Comparison of ENCODE assay signal across 13 cellular contexts in genomic region chr12:108827941-108828340, GRCh38. TPM values are rescaled to one million over a fixed set of nuclear protein-coding genes. Genes with fewer than 3 reads are reported as not detected.
DNase-seq lines count a peak whose midpoint lies in the region; ATAC-seq and TF ChIP-seq lines count a peak whose summit lies in the region.
"Had no signal": no experiment of that assay in that cellular context is flagged by ENCODE, and none has a peak within 500 bp of the region (broad histone marks: within the 10 kb centered on the region; RNA-seq: fewer than 3 reads in every experiment).

No MANE protein-coding gene starts in this region.

- no peak overlapping the region for H3K4me3 ChIP-seq in RWPE2 (ENCODE audit: severe bottlenecking)
- peak overlapping the region; percentile 55 for H3K4me3 ChIP-seq in coronary artery

- H3K4me1 ChIP-seq in RWPE2 (ENCODE audit: insufficient read depth, poor library complexity, severe bottlenecking) = peaks cover 54% of the 10 kb centered on the region

- H3K4me1 Mint-ChIP-seq in mesothelial cell of epicardium = peaks cover 45% of the 10 kb centered on the region
- H3K4me1 Mint-ChIP-seq in naive thymus-derived CD8-positive, alpha-beta T cell = peaks cover 9 to 53% (median 28%) of the 10 kb centered on the region in 4 donors

- no peaks in the 10 kb centered on the region for H3K27me3 ChIP-seq in RWPE2 (ENCODE audit: insufficient read depth, poor library complexity, severe bottlenecking)

- H3K27me3 Mint-ChIP-seq in mesothelial cell of epicardium (ENCODE audit: low read depth) = no peaks in the 10 kb centered on the region
- no peaks in the 10 kb centered on the region for H3K27me3 Mint-ChIP-seq in naive thymus-derived CD8-positive, alpha-beta T cell
- H3K27me3 Mint-ChIP-seq: memory B cell had no signal

- no peak overlapping the region for H3K4me3 Mint-ChIP-seq in mesothelial cell of epicardium
- no peak overlapping the region for H3K4me3 Mint-ChIP-seq in naive thymus-derived CD8-positive, alpha-beta T cell
- H3K4me3 Mint-ChIP-seq: activated T-cell treated with anti-CD3 and anti-CD28 coated beads, Interleukin-2, amount 50 U/mL, for 4 hours; CD8-positive, alpha-beta T cell; memory B cell had no signal

- POLR2A ChIA-PET in naive thymus-derived CD8-positive, alpha-beta T cell (lab: Charles Lee) = interaction anchor here (1.1 kb wide), 1 partner anchor 266 kb away, joined by 3 read pairs; the partner anchor contains the start of gene ISCU

- no peak for DNase-seq in RWPE2 (ENCODE audit: low spot score)
- DNase-seq in coronary artery (ENCODE audit: low spot score) = no peak
- DNase-seq in mesothelial cell of epicardium (ENCODE audit: low spot score in 2 of 2, unreplicated experiment in 2 of 2) = no peak
- DNase-seq in substantia nigra (lab: John Stamatoyannopoulos, UW) = no peak
- DNase-seq in naive thymus-derived CD8-positive, alpha-beta T cell = no peak
- no peak for DNase-seq in kidney tubule cell (ENCODE audit: low spot score)
- no peak for DNase-seq in DMS114 treated with DMSO at 0.1 percent for 48 hours (lab: John Stamatoyannopoulos, UW; ENCODE audit: unreplicated experiment)
- DNase-seq: activated T-cell treated with anti-CD3 and anti-CD28 coated beads, Interleukin-2, amount 50 U/mL, for 4 hours; CD8-positive, alpha-beta T cell; NCI-H69; small intestine had no signal

- no peaks in the 10 kb centered on the region for H3K9me3 ChIP-seq in RWPE2 (ENCODE audit: severe bottlenecking)

- H3K27ac Mint-ChIP-seq in mesothelial cell of epicardium = peak overlapping the region; percentile 68
- H3K27ac Mint-ChIP-seq in naive thymus-derived CD8-positive, alpha-beta T cell = no peak overlapping the region
- H3K27ac Mint-ChIP-seq: CD8-positive, alpha-beta T cell; memory B cell had no signal

- no peaks in the 10 kb centered on the region for H3K9me3 Mint-ChIP-seq in mesothelial cell of epicardium
- no peaks in the 10 kb centered on the region for H3K9me3 Mint-ChIP-seq in naive thymus-derived CD8-positive, alpha-beta T cell
- H3K9me3 Mint-ChIP-seq: activated T-cell treated with anti-CD3 and anti-CD28 coated beads, Interleukin-2, amount 50 U/mL, for 4 hours; CD8-positive, alpha-beta T cell; memory B cell had no signal

- peaks cover 15% of the 10 kb centered on the region for H3K36me3 Mint-ChIP-seq in mesothelial cell of epicardium
- peaks cover 0 to 51% (median 8%) of the 10 kb centered on the region in 3 donors for H3K36me3 Mint-ChIP-seq in naive thymus-derived CD8-positive, alpha-beta T cell

- ATAC-seq in RWPE2 (ENCODE audit: low read depth) = no peak
- ATAC-seq in naive thymus-derived CD8-positive, alpha-beta T cell = no peak
- no peak for ATAC-seq in GM19035 (IDR thresholded peaks at IDR 0.05; ENCODE audit: unreplicated experiment)
- ATAC-seq: activated T-cell treated with anti-CD3 and anti-CD28 coated beads, Interleukin-2, amount 50 U/mL, for 4 hours; CD8-positive, alpha-beta T cell had no signal

- H3K36me3 ChIP-seq in RWPE2 (ENCODE audit: low read depth) = peaks cover 91% of the 10 kb centered on the region

- H3K27ac ChIP-seq in RWPE2 (ENCODE audit: poor library complexity, severe bottlenecking) = peak overlapping the region; percentile 99
- peak overlapping the region; percentile 73 to 89 for H3K27ac ChIP-seq in coronary artery
- H3K27ac ChIP-seq in substantia nigra (ENCODE audit: low read depth, low read length, poor library complexity, severe bottlenecking) = peak overlapping the region; percentile 51

- TF ChIP-seq CTCF in RWPE2 (IDR thresholded peaks at IDR 0.05; ENCODE audit: poor library complexity, severe bottlenecking) = no peak
- no peak for TF ChIP-seq CTCF in coronary artery (IDR thresholded peaks at IDR 0.05)
- TF ChIP-seq CTCF in mesothelial cell of epicardium (IDR thresholded peaks at IDR 0.05; ENCODE audit: unreplicated experiment) = no peak

RNA-seq across cellular contexts. Expression of gene SSH1, which starts 29.4 kb away (rescaled TPM):
- 36.1 to 38.4 TPM (median 37.7 TPM) in 3 replicates for total RNA-seq in mesothelial cell of epicardium
- 10 to 100 TPM; 29.6 to 30.1 TPM for total RNA-seq in naive thymus-derived CD8-positive, alpha-beta T cell
- polyA plus RNA-seq in naive thymus-derived CD8-positive, alpha-beta T cell = 1 to 10 TPM; 3.9 to 9.0 (median 6.0) TPM

RNA-seq across cellular contexts. Expression of gene DAO, which starts 52.0 kb away (rescaled TPM):
- total RNA-seq in mesothelial cell of epicardium = not detected in 3 replicates
- not detected for total RNA-seq in naive thymus-derived CD8-positive, alpha-beta T cell
- polyA plus RNA-seq in naive thymus-derived CD8-positive, alpha-beta T cell = not detected
- total RNA-seq: activated T-cell treated with anti-CD3 and anti-CD28 coated beads, Interleukin-2, amount 50 U/mL, for 4 hours; CD8-positive, alpha-beta T cell had no signal
- polyA plus RNA-seq: small intestine had no signal
